ENCODE assay signal across 8 cellular contexts in the genomic region with DNA sequence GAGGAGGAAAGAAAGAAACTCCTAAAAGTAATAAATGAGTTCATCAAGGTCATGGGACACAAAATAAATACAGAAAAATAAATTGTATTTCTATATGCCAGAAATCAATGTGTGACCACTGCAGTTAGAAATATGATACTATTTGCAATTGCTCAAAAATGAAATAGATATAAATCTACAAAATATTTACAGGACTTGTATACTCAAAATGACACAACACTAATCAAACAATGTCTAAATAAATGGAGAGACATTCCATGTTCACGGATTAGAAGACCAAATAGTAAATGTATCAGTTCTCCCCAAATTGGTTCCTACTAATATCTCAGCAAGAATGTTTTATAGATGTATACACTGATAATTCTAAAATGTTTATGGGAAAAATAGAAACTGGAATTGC.
"Had no signal": no experiment of that assay in that cellular context is flagged by ENCODE, and none has a peak within 500 bp of the region (broad histone marks: within the 10 kb centered on the region; RNA-seq: fewer than 3 reads in every experiment).

No MANE protein-coding gene starts in this region.

- H3K4me3 ChIP-seq: GM12878 had no signal

- ATAC-seq: GM12878 had no signal

- DNase-seq: GDM1, GF-D8 had no signal

- FAIRE-seq: G401.6, GM12878, GM12891, GM12892, GM18507, GM19239 had no signal
